In the genomic region with DNA sequence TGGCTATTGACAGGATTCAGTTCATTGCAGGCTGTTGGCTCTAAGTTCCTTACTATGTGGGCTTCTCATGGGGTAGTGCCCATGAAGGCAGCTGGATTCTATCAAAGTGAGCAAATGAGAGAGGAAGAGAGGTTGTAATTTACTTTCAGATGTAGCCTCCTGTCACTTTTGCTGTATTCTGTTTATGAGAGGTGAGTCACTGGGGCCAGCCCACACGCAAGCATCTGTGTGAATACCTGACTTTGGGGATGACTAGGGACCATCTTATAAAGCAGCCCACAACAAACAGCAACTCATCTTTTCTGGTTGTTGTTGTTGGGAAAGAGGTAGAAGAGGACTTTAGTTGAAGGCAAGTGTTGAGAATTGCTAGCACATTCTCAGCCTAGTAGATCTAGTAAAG, we compare ENCODE assay signal across 1 cellular context.
TF ChIP-seq lines count a peak whose summit lies in the region.

No MANE protein-coding gene starts in this region.

TF ChIP-seq in GM12878, 131 proteins besides CTCF, POLR2A, EP300 and RAD21 (continued from another document):
- TF ChIP-seq, protein P1, sequence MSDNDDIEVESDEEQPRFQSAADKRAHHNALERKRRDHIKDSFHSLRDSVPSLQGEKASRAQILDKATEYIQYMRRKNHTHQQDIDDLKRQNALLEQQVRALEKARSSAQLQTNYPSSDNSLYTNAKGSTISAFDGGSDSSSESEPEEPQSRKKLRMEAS (IDR thresholded peaks at IDR 0.05; ENCODE audit: low read depth, low read length) = no peak
- no peak for TF ChIP-seq GABPA (IDR thresholded peaks at IDR 0.05; ENCODE audit: low read depth)
- peak; percentile 32; the same call in 1 of the 2 replicates for TF ChIP-seq JUNB (IDR thresholded peaks at IDR 0.05)
- TF ChIP-seq BCL11A (IDR thresholded peaks at IDR 0.05; ENCODE audit: low read depth, low read length) = peak; percentile 63; the same call in 1 of the 2 replicates
- TF ChIP-seq TARDBP (IDR thresholded peaks at IDR 0.05; ENCODE audit: borderline replicate concordance) = no peak
- no peak for TF ChIP-seq MXI1 (IDR thresholded peaks at IDR 0.05; ENCODE audit: low read depth, low read length)
- TF ChIP-seq BRCA1 (IDR thresholded peaks at IDR 0.05; ENCODE audit: low read depth, low read length) = no peak
- peak; percentile 50; the same call in 1 of the 2 replicates for TF ChIP-seq CREM (IDR thresholded peaks at IDR 0.05; ENCODE audit: low read depth)
- peak; percentile 54; the same call in 1 of the 2 replicates for TF ChIP-seq TCF12 (IDR thresholded peaks at IDR 0.05; ENCODE audit: low read depth, low read length)
